In the genomic region with DNA sequence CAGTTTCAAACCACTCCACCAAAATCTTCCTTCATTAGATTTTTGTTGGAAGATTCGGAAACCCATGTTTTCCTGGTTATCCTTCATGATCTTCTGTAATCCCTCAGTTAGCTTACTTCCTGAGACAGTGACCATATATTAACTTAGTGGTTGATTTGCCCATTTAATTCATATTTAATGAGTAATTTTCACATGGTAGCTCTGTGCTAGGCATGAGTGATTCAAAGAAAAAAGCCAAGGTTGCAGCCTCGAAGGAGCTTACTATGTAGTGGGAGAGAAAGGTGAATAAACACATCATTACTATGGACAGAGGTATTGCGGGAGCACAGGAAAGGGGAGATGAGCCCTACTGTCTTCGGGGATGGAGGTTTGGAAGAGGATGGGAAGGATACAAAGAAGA, we compare ENCODE assay signal across 20 cellular contexts.
DNase-seq lines count a peak whose midpoint lies in the region; ATAC-seq, FAIRE-seq and TF ChIP-seq lines count a peak whose summit lies in the region.
"Had no signal": no experiment of that assay in that cellular context is flagged by ENCODE, and none has a peak within 500 bp of the region (broad histone marks: within the 10 kb centered on the region; RNA-seq: fewer than 3 reads in every experiment).

No MANE protein-coding gene starts in this region.

- H3K4me3 Mint-ChIP-seq in WTC11: no peak overlapping the region
- H3K4me3 Mint-ChIP-seq in natural killer cell treated with Interleukin-12 subunit alpha and Interleukin-12 subunit beta and Interleukin-15 and Interleukin-18, amount 100 ng/mL, for 72 hours: no peak overlapping the region
- H3K4me3 Mint-ChIP-seq: CD14-positive monocyte; CD8-positive, alpha-beta T cell had no signal

- H3K79me2 ChIP-seq in PC-3 (ENCODE audit: low read length): no peaks in the 10 kb centered on the region

- H3K27ac ChIP-seq in C4-2B (peak overlapping the region; percentile 74; the same call in 1 of the 2 replicates), PC-3 (ENCODE audit: low read length) (peak overlapping the region; percentile 68; the same call in 1 of the 2 replicates), spleen (peak overlapping the region in 6 of 8 donors; percentile 53 to 79 (median 60))
- H3K27ac ChIP-seq: GM23248 had no signal

- POLR2A ChIA-PET in PC-3 (lab: Charles Lee; ENCODE audit: unreplicated experiment): no interaction called here
- POLR2A ChIA-PET in WTC11 (lab: Charles Lee): no interaction called here

- no peaks in the 10 kb centered on the region for H4K20me1 ChIP-seq in PC-3 (ENCODE audit: low read length)

- H3K9me3 Mint-ChIP-seq in WTC11: no peaks in the 10 kb centered on the region
- no peaks in the 10 kb centered on the region for H3K9me3 Mint-ChIP-seq in natural killer cell treated with Interleukin-12 subunit alpha and Interleukin-12 subunit beta and Interleukin-15 and Interleukin-18, amount 100 ng/mL, for 72 hours
- H3K9me3 Mint-ChIP-seq: CD14-positive monocyte; CD8-positive, alpha-beta T cell had no signal

- H3K36me3 Mint-ChIP-seq in WTC11: no peaks in the 10 kb centered on the region
- H3K36me3 Mint-ChIP-seq in natural killer cell treated with Interleukin-12 subunit alpha and Interleukin-12 subunit beta and Interleukin-15 and Interleukin-18, amount 100 ng/mL, for 72 hours: no peaks in the 10 kb centered on the region
- H3K36me3 Mint-ChIP-seq: CD14-positive monocyte; CD8-positive, alpha-beta T cell had no signal

- TF ChIP-seq CTCF in C4-2B (conservative IDR thresholded peaks at IDR 0.05) (no peak), PC-3 (conservative IDR thresholded peaks at IDR 0.05; ENCODE audit: low read depth, low read length) (no peak), spleen (IDR thresholded peaks at IDR 0.05 in 8 of 11, conservative IDR thresholded peaks at IDR 0.05 in 3 of 11) (no peak), WTC11 (IDR thresholded peaks at IDR 0.05) (no peak)

- intact Hi-C loops in PC-3 (cut with micrococcal nuclease) (no loop called here), spleen (cut with DNase I; ENCODE audit: low total_unique reads) (no loop called here)

- H3K9me3 ChIP-seq in PC-3 (ENCODE audit: low read length) (no peaks in the 10 kb centered on the region), spleen (no peaks in the 10 kb centered on the region)
- H3K9me3 ChIP-seq: BE2C had no signal

- H3K27me3 Mint-ChIP-seq in WTC11 (ENCODE audit: low read depth): no peaks in the 10 kb centered on the region
- peaks cover 10 to 18% of the 10 kb centered on the region in 2 donors for H3K27me3 Mint-ChIP-seq in natural killer cell treated with Interleukin-12 subunit alpha and Interleukin-12 subunit beta and Interleukin-15 and Interleukin-18, amount 100 ng/mL, for 72 hours

- H3K4me1 ChIP-seq in PC-3 (ENCODE audit: insufficient read depth, low read length) (peaks cover 40% of the 10 kb centered on the region), spleen (peaks cover 0 to 23% (median 13%) of the 10 kb centered on the region in 6 donors)

- FAIRE-seq in GM12892 (lab: Jason Lieb, UNC): no peak
- FAIRE-seq: D721Med, G401.6, GM12891, GM19239 had no signal

- no peak overlapping the region for H3K4me3 ChIP-seq in PC-3 (ENCODE audit: low read length)
- no peak overlapping the region for H3K4me3 ChIP-seq in spleen
- H3K4me3 ChIP-seq: GM23248 had no signal

- no peak overlapping the region for H2AFZ ChIP-seq in PC-3 (ENCODE audit: low read length)
- H2AFZ ChIP-seq: GM23248 had no signal

- BruUV-seq in PC-3 (replicated peaks; lab: Mats Ljungman, UMichigan): no TSS peak

- H3K9ac ChIP-seq in PC-3 (ENCODE audit: low read length): no peak overlapping the region
- H3K9ac ChIP-seq: GM23248 had no signal

- 86 to 93% (median 90%) methylated on average over 4 of the region's 4 CpGs for WGBS in spleen, 5 donors

- CTCF ChIA-PET in PC-3 (lab: Charles Lee) (no interaction called here), WTC11 (lab: Charles Lee) (interaction anchor here (0.5 to 2.2 kb wide), 2 partner anchors 8 to 19 kb away, joined by 3 to 10 read pairs; no protein-coding TSS in a partner anchor)

- peaks cover 26% of the 10 kb centered on the region for H3K4me1 Mint-ChIP-seq in WTC11
- H3K4me1 Mint-ChIP-seq in natural killer cell treated with Interleukin-12 subunit alpha and Interleukin-12 subunit beta and Interleukin-15 and Interleukin-18, amount 100 ng/mL, for 72 hours (ENCODE audit: low read depth in 2 of 2): no peaks in the 10 kb centered on the region

- ATAC-seq in PC-3 (no peak), WTC11 (no peak), HG03097 (IDR thresholded peaks at IDR 0.05; ENCODE audit: low FRiP score, unreplicated experiment) (no peak)
- ATAC-seq in natural killer cell treated with Interleukin-12 subunit alpha and Interleukin-12 subunit beta and Interleukin-15 and Interleukin-18, amount 100 ng/mL, for 72 hours: no peak
- ATAC-seq: CD8-positive, alpha-beta T cell had no signal

- no peak overlapping the region for H3K4me2 ChIP-seq in PC-3 (ENCODE audit: low read length)

- no peaks in the 10 kb centered on the region for H3F3A ChIP-seq in PC-3 (ENCODE audit: low read length, unreplicated experiment)

- H3K36me3 ChIP-seq in PC-3 (ENCODE audit: low read depth, low read length): no peaks in the 10 kb centered on the region
- H3K36me3 ChIP-seq in spleen: no peaks in the 10 kb centered on the region
- H3K36me3 ChIP-seq: BE2C had no signal

- no peaks in the 10 kb centered on the region for H3K9me2 ChIP-seq in PC-3 (replicated peaks; ENCODE audit: low read length)

- DNase-seq in PC-3 (no peak), glomerular visceral epithelial cell (ENCODE audit: extremely low spot score) (peak; percentile 37), spleen (no peak), GM12892 (ENCODE audit: insufficient read length) (no peak), WTC11 (ENCODE audit: low spot score) (no peak)
- DNase-seq in natural killer cell treated with Interleukin-12 subunit alpha and Interleukin-12 subunit beta and Interleukin-15 and Interleukin-18, amount 100 ng/mL, for 72 hours (ENCODE audit: low spot score): no peak
- DNase-seq: BE2C; CD8-positive, alpha-beta T cell; COR-L47; DMS153; DMS79 treated with DMSO at 0.1 percent for 48 hours; EL; GM23248 had no signal

- H3K27ac Mint-ChIP-seq in WTC11: no peak overlapping the region
- no peak overlapping the region for H3K27ac Mint-ChIP-seq in natural killer cell treated with Interleukin-12 subunit alpha and Interleukin-12 subunit beta and Interleukin-15 and Interleukin-18, amount 100 ng/mL, for 72 hours
- H3K27ac Mint-ChIP-seq: CD14-positive monocyte; CD8-positive, alpha-beta T cell had no signal

- no peak for TF ChIP-seq POLR2A in spleen (IDR thresholded peaks at IDR 0.05)
- no peak for TF ChIP-seq POLR2A in GM12892 (IDR thresholded peaks at IDR 0.05; ENCODE audit: low read depth, low read length)

- H3K27me3 ChIP-seq in PC-3 (ENCODE audit: low read length) (no peaks in the 10 kb centered on the region), spleen (replicated peaks in 1 of 7) (no peaks in the 10 kb centered on the region)
- H3K27me3 ChIP-seq: BE2C had no signal

TF ChIP-seq in WTC11, 78 proteins besides CTCF, POLR2A, EP300 and RAD21:
- TF ChIP-seq SOX15 (CRISPR knock-in tag; IDR thresholded peaks at IDR 0.05) (no peak), NR2C2 (CRISPR knock-in tag; IDR thresholded peaks at IDR 0.05) (no peak)
- TF ChIP-seq, protein P1, sequence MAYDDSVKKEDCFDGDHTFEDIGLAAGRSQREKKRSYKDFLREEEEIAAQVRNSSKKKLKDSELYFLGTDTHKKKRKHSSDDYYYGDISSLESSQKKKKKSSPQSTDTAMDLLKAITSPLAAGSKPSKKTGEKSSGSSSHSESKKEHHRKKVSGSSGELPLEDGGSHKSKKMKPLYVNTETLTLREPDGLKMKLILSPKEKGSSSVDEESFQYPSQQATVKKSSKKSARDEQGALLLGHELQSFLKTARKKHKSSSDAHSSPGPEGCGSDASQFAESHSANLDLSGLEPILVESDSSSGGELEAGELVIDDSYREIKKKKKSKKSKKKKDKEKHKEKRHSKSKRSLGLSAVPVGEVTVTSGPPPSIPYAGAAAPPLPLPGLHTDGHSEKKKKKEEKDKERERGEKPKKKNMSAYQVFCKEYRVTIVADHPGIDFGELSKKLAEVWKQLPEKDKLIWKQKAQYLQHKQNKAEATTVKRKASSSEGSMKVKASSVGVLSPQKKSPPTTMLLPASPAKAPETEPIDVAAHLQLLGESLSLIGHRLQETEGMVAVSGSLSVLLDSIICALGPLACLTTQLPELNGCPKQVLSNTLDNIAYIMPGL (CRISPR knock-in tag; IDR thresholded peaks at IDR 0.05): no peak
